Comparison of ENCODE assay signal across 8 cellular contexts in the genomic region with DNA sequence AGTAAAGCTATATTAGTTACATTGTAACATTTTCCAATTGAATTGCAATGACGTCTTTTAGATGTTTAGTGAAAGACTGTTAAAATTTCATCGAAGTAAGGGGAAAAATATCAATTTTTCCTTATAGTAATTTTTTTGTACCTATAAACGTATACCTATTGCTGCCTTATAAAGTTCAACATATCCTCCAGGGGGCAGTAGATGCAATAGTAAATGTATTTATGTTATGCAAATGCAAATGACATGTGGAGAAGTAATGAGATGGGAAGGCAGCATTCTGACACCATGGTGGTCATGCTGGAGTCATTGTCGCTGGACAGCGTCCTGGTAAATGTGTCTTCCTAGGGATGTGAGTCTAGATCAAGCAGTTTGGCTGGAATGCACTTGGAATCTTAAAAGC. TPM values are rescaled to one million over a fixed set of nuclear protein-coding genes. Genes with fewer than 3 reads are reported as not detected.
A peak's percentile ranks its signal among the peaks of the same experiment; 100 is the strongest.
DNase-seq lines count a peak whose midpoint lies in the region; ATAC-seq, FAIRE-seq and TF ChIP-seq lines count a peak whose summit lies in the region.

No MANE protein-coding gene starts in this region.

- CTCF ChIA-PET in activated CD4-positive, alpha-beta memory T cell treated with anti-CD3 and anti-CD28 coated beads, Interleukin-2, amount 10 ng/mL, durations not matched to agents 7 days and 5 days (lab: Charles Lee), result interaction anchor here (1.2 to 2.6 kb wide), 2 partner anchors 13 to 254 kb away, joined by 3 to 10 read pairs; no protein-coding TSS in a partner anchor

- no peaks in the 10 kb centered on the region for H3K4me1 Mint-ChIP-seq in activated CD4-positive, alpha-beta memory T cell treated with anti-CD3 and anti-CD28 coated beads, Interleukin-2, amount 10 ng/mL, durations not matched to agents 7 days and 5 days

- H3K27ac Mint-ChIP-seq in activated CD4-positive, alpha-beta memory T cell treated with anti-CD3 and anti-CD28 coated beads, Interleukin-2, amount 10 ng/mL, durations not matched to agents 7 days and 5 days, result no peak overlapping the region

- H3K4me3 Mint-ChIP-seq in activated CD4-positive, alpha-beta memory T cell treated with anti-CD3 and anti-CD28 coated beads, Interleukin-2, amount 10 ng/mL, durations not matched to agents 7 days and 5 days, result no peak overlapping the region

- DNase-seq in DMS 273 treated with DMSO at 0.1 percent for 48 hours (lab: John Stamatoyannopoulos, UW), result peak; percentile 28
- DNase-seq in NCI-H1930 (lab: John Stamatoyannopoulos, UW), result peak; percentile 22 to 25
- DNase-seq in uterus, result no peak
- no peak for DNase-seq in activated CD4-positive, alpha-beta memory T cell treated with anti-CD3 and anti-CD28 coated beads, Interleukin-2, amount 10 ng/mL, durations not matched to agents 7 days and 5 days

- TF ChIP-seq CTCF in WI38 (IDR thresholded peaks at IDR 0.05; ENCODE audit: low read depth, low read length), result peak; percentile 39; the same call in 1 of the 2 replicates
- TF ChIP-seq CTCF in uterus (IDR thresholded peaks at IDR 0.05), result peak in 2 of 4 experiments; percentile 1 to 25

- no peaks in the 10 kb centered on the region for H3K9me3 Mint-ChIP-seq in activated CD4-positive, alpha-beta memory T cell treated with anti-CD3 and anti-CD28 coated beads, Interleukin-2, amount 10 ng/mL, durations not matched to agents 7 days and 5 days

- H3K4me1 ChIP-seq in uterus, result no peaks in the 10 kb centered on the region

- H3K36me3 ChIP-seq in uterus, result no peaks in the 10 kb centered on the region

- H3K27ac ChIP-seq in uterus, result no peak overlapping the region

- TF ChIP-seq POLR2A in uterus (IDR thresholded peaks at IDR 0.05), result no peak

- H3K4me3 ChIP-seq in WI38 (ENCODE audit: low read depth, low read length) (no peak overlapping the region), uterus (no peak overlapping the region)

- H3K27me3 ChIP-seq in uterus, result no peaks in the 10 kb centered on the region

- peak; percentile 36 for FAIRE-seq in islet of Langerhans (lab: Jason Lieb, UNC)

- intact Hi-C loops in uterus (cut with DNase I; ENCODE audit: low total_unique reads), result no loop called here

- H3K27me3 Mint-ChIP-seq in activated CD4-positive, alpha-beta memory T cell treated with anti-CD3 and anti-CD28 coated beads, Interleukin-2, amount 10 ng/mL, durations not matched to agents 7 days and 5 days, result peaks cover 15% of the 10 kb centered on the region

- H3K9me3 ChIP-seq in uterus, result no peaks in the 10 kb centered on the region

- POLR2A ChIA-PET in activated CD4-positive, alpha-beta memory T cell treated with anti-CD3 and anti-CD28 coated beads, Interleukin-2, amount 10 ng/mL, durations not matched to agents 7 days and 5 days (lab: Charles Lee), result no interaction called here

- H3K36me3 Mint-ChIP-seq in activated CD4-positive, alpha-beta memory T cell treated with anti-CD3 and anti-CD28 coated beads, Interleukin-2, amount 10 ng/mL, durations not matched to agents 7 days and 5 days (ENCODE audit: low read depth), result no peaks in the 10 kb centered on the region

- peak; percentile 65 for ATAC-seq in GM21576 (IDR thresholded peaks at IDR 0.05; ENCODE audit: unreplicated experiment)
- no peak for ATAC-seq in GM18520 (IDR thresholded peaks at IDR 0.05; ENCODE audit: unreplicated experiment)

RNA-seq across cellular contexts. Expression of a gene that starts 38.7 kb away (rescaled TPM):
- total RNA-seq in uterus, result 1 to 10 TPM in 1 of 4 donors, under 1 TPM in 1, not detected in 2; 0.95 to 1.9 TPM
- not detected for total RNA-seq in activated CD4-positive, alpha-beta memory T cell treated with anti-CD3 and anti-CD28 coated beads, Interleukin-2, amount 10 ng/mL, durations not matched to agents 7 days and 5 days

Comparison
In these comparisons a context has a peak if more than half of its experiments do, and no peak if none do; other contexts are left out.
1. DNase-seq: peak in DMS 273 treated with DMSO at 0.1 percent for 48 hours (single experiment) and NCI-H1930 (2 of 2); none in uterus (0 of 2) and activated CD4-positive, alpha-beta memory T cell treated with anti-CD3 and anti-CD28 coated beads, Interleukin-2, amount 10 ng/mL, durations not matched to agents 7 days and 5 days (single experiment).